Comparison of ENCODE assay signal across 8 cellular contexts in genomic region chr7:108002726-108003590, GRCh38. TPM values are rescaled to one million over a fixed set of nuclear protein-coding genes. Genes with fewer than 3 reads are reported as not detected.
DNase-seq lines count a peak whose midpoint lies in the region; ATAC-seq and TF ChIP-seq lines count a peak whose summit lies in the region.

LAMB1 (minus strand) TSS chr7:108003161; CDS start chr7:108002885, 276 bp downstream.

- H3K79me2 ChIP-seq in MM.1S (ENCODE audit: low read length) (no peaks in the 10 kb centered on the region), neural cell (replicated peaks; ENCODE audit: insufficient read depth, low read length) (no peaks in the 10 kb centered on the region)

- peaks cover 2% of the 10 kb centered on the region in 2 donors for H3K9me3 Mint-ChIP-seq in activated T-cell treated with anti-CD3 and anti-CD28 coated beads, Interleukin-2, amount 50 U/mL, for 72 hours

- peaks cover 26% of the 10 kb centered on the region for H3K4me1 Mint-ChIP-seq in activated T-cell treated with anti-CD3 and anti-CD28 coated beads, Interleukin-2, amount 50 U/mL, for 72 hours (ENCODE audit: low read depth)

- H3K36me3 ChIP-seq in MM.1S (replicated peaks; ENCODE audit: insufficient read depth, low read length) (no peaks in the 10 kb centered on the region), neural cell (ENCODE audit: insufficient read depth, low read length) (no peaks in the 10 kb centered on the region)

- H3K4me3 ChIP-seq in MM.1S (ENCODE audit: low read length) (peak within 1 kb of the TSS; percentile 51), neural cell (ENCODE audit: low read length) (peak within 1 kb of the TSS; percentile 79)

- no peaks in the 10 kb centered on the region for H3K9me2 ChIP-seq in MM.1S (replicated peaks; ENCODE audit: insufficient read depth, low read length)
- no peaks in the 10 kb centered on the region for H3K9me2 ChIP-seq in neural cell (ENCODE audit: insufficient read depth, low read length)

- no peaks in the 10 kb centered on the region for H3K9me3 ChIP-seq in MM.1S (replicated peaks; ENCODE audit: insufficient read depth, low read length)
- no peaks in the 10 kb centered on the region for H3K9me3 ChIP-seq in neural cell (ENCODE audit: low read length)

- TF ChIP-seq CTCF in MM.1S (IDR thresholded peaks at IDR 0.05; ENCODE audit: low read length), result no peak
- TF ChIP-seq CTCF in foreskin keratinocyte (conservative IDR thresholded peaks at IDR 0.05), result no peak
- TF ChIP-seq CTCF in neural cell (IDR thresholded peaks at IDR 0.05; ENCODE audit: poor library complexity, severe bottlenecking), result no peak

- H3K27ac ChIP-seq in MM.1S (ENCODE audit: low read length), result no peak within 1 kb of the TSS
- peak within 1 kb of the TSS; percentile 66 for H3K27ac ChIP-seq in foreskin keratinocyte
- no peak within 1 kb of the TSS for H3K27ac ChIP-seq in neural cell (ENCODE audit: low read length)

- H3K36me3 Mint-ChIP-seq in activated T-cell treated with anti-CD3 and anti-CD28 coated beads, Interleukin-2, amount 50 U/mL, for 72 hours (ENCODE audit: insufficient read depth in 2 of 2), result peaks cover 2 to 4% of the 10 kb centered on the region in 2 donors

- H3K4me3 Mint-ChIP-seq in activated T-cell treated with anti-CD3 and anti-CD28 coated beads, Interleukin-2, amount 50 U/mL, for 72 hours, result peak within 1 kb of the TSS; percentile 84 to 89

- no peak for TF ChIP-seq RAD21 in neural cell (conservative IDR thresholded peaks at IDR 0.05)

- H3K27ac Mint-ChIP-seq in activated T-cell treated with anti-CD3 and anti-CD28 coated beads, Interleukin-2, amount 50 U/mL, for 72 hours, result no peak within 1 kb of the TSS

- DNase-seq in Daoy (ENCODE audit: low read depth) (peak; percentile 93), MM.1S (no peak), foreskin keratinocyte (peak in 1 of 2 donors; percentile 62), NCI-H2107 (lab: John Stamatoyannopoulos, UW) (no peak)
- peak; percentile 13 to 23 for DNase-seq in activated T-cell treated with anti-CD3 and anti-CD28 coated beads, Interleukin-2, amount 50 U/mL, for 72 hours

- H3K27me3 Mint-ChIP-seq in activated T-cell treated with anti-CD3 and anti-CD28 coated beads, Interleukin-2, amount 50 U/mL, for 72 hours (ENCODE audit: low read depth), result peaks cover 74% of the 10 kb centered on the region

- H3K4me2 ChIP-seq in MM.1S (ENCODE audit: low read depth, low read length) (peak within 1 kb of the TSS; percentile 56; the same call in 1 of the 2 replicates), neural cell (ENCODE audit: low read length) (peak within 1 kb of the TSS; percentile 79)

- H3K9ac ChIP-seq in MM.1S (ENCODE audit: low read length), result no peak within 1 kb of the TSS
- H3K9ac ChIP-seq in neural cell (ENCODE audit: low read length), result peak within 1 kb of the TSS; percentile 51

- ATAC-seq in activated T-cell treated with anti-CD3 and anti-CD28 coated beads, Interleukin-2, amount 50 U/mL, for 72 hours (replicated peaks in 1 of 2), result peak; percentile 40 to 55
- ATAC-seq in foreskin keratinocyte, result peak; percentile 49
- ATAC-seq in GM21423 (IDR thresholded peaks at IDR 0.05; ENCODE audit: unreplicated experiment), result no peak
- no peak for ATAC-seq in GM21737 (IDR thresholded peaks at IDR 0.05; ENCODE audit: unreplicated experiment)

- H3K27me3 ChIP-seq in MM.1S (replicated peaks; ENCODE audit: insufficient read depth, low read length) (0 out of 2 replicates have a peak, but pooled peaks cover 3% of the 10 kb centered on the region), foreskin keratinocyte (no peaks in the 10 kb centered on the region), neural cell (ENCODE audit: insufficient read depth, low read depth, low read length) (peaks cover 72% of the 10 kb centered on the region)

- peak within 1 kb of the TSS; percentile 67 for H2AFZ ChIP-seq in MM.1S (ENCODE audit: low read length)
- H2AFZ ChIP-seq in neural cell (ENCODE audit: low read depth, low read length), result peak within 1 kb of the TSS; percentile 46

- no peaks in the 10 kb centered on the region for H4K20me1 ChIP-seq in MM.1S (ENCODE audit: insufficient read depth, low read length)
- H4K20me1 ChIP-seq in neural cell (ENCODE audit: insufficient read depth), result no peaks in the 10 kb centered on the region

- H3K4me1 ChIP-seq in MM.1S (ENCODE audit: low read length), result no peaks in the 10 kb centered on the region
- H3K4me1 ChIP-seq in foreskin keratinocyte, result peaks cover 31% of the 10 kb centered on the region

- TF ChIP-seq EP300 in neural cell (conservative IDR thresholded peaks at IDR 0.05; ENCODE audit: poor library complexity, severe bottlenecking), result no peak

- no peaks in the 10 kb centered on the region for H3F3A ChIP-seq in MM.1S (ENCODE audit: insufficient read depth, low read length)
- no peaks in the 10 kb centered on the region for H3F3A ChIP-seq in neural cell (ENCODE audit: insufficient read depth, low read length, poor library complexity, severe bottlenecking)

TF ChIP-seq in neural cell, 6 proteins besides CTCF, POLR2A, EP300 and RAD21:
- TF ChIP-seq POLR2AphosphoS5 (IDR thresholded peaks at IDR 0.05), result peak; percentile 26
- no peak for TF ChIP-seq TAF1 (IDR thresholded peaks at IDR 0.05; ENCODE audit: low read depth)

RNA-seq across cellular contexts. Expression of gene LAMB1, which starts in this region (rescaled TPM):
- total RNA-seq in Daoy (2014; rRNA removed; shearing (Covaris generic)), result 157 and 179 TPM in 2 replicates
- total RNA-seq in activated T-cell treated with anti-CD3 and anti-CD28 coated beads, Interleukin-2, amount 50 U/mL, for 72 hours, result under 1 TPM in 1 of 2 donors, not detected in 1; 0.10 TPM
- 179 and 219 TPM in 2 replicates for total RNA-seq in foreskin keratinocyte
- polyA plus RNA-seq in foreskin keratinocyte (120 and 135 TPM in 2 replicates), neural cell (2.5 and 7.6 TPM in 2 replicates)
- 4.1 and 5.8 TPM in 2 replicates for polyA minus RNA-seq in neural cell

Comparison
In these comparisons a context has a peak if more than half of its experiments do, and no peak if none do; other contexts are left out.
1. RNA of gene LAMB1 (total RNA-seq): 157 to 179 TPM in Daoy and 179 to 219 TPM in foreskin keratinocyte; 0.10 TPM in activated T-cell treated with anti-CD3 and anti-CD28 coated beads, Interleukin-2, amount 50 U/mL, for 72 hours; every median in the first group is over 100 times any median in the second.
2. RNA of gene LAMB1 (polyA plus RNA-seq): 120 to 135 TPM in foreskin keratinocyte; 2.5 to 7.6 TPM in neural cell; every median in the first group is over 10 times any median in the second.
3. Peak in DNase-seq and ATAC-seq in activated T-cell treated with anti-CD3 and anti-CD28 coated beads, Interleukin-2, amount 50 U/mL, for 72 hours; RNA of the gene not detected or under 1 TPM.